ENCODE assay signal across 20 cellular contexts in the genomic region with DNA sequence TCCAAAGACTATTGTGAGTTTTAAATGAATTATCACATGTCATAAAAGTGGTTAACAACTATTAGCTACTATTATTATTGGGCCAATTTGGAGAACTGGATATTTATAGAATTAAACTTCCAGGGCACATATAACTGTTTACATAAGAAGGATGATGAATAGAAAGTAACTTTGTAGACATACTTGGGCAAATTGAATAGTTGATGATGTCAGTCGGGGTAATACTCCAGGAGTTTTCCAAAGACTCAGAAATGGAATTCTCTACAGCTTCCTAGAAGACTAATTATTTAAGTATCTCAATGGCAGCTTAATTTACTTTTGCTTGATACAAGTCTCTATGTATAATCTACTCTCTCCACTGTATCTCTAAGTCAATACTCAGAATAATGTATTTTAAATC.
"Had no signal": no experiment of that assay in that cellular context is flagged by ENCODE, and none has a peak within 500 bp of the region (broad histone marks: within the 10 kb centered on the region; RNA-seq: fewer than 3 reads in every experiment).

No MANE protein-coding gene starts in this region.

- H3K79me2 ChIP-seq: parathyroid adenoma had no signal

- H3K36me3 ChIP-seq: lower lobe of right lung, neutrophil, sigmoid colon, spleen, thoracic aorta, transverse colon, upper lobe of right lung, uterus had no signal

- H3K27ac ChIP-seq: lower lobe of right lung, neutrophil, parathyroid adenoma, sigmoid colon, spleen, thoracic aorta, upper lobe of right lung, uterus had no signal

- H3K27me3 ChIP-seq: neutrophil, sigmoid colon, spleen, transverse colon, upper lobe of right lung, uterus had no signal

- H2AFZ ChIP-seq: parathyroid adenoma had no signal

- DNase-seq: cerebellar nuclear complex; cortex of kidney; effector memory CD8-positive, alpha-beta T cell; head of caudate nucleus; left ventricle myocardium superior; lower lobe of right lung; right cardiac atrium; sigmoid colon; spleen; stimulated activated CD4-positive, alpha-beta T cell treated with anti-CD3 and anti-CD28 coated beads, Interleukin-4, amount 100 ng/mL, for 4 hours; stimulated activated naive CD8-positive, alpha-beta T cell treated with anti-CD3 and anti-CD28 coated beads, Interleukin-15, Interleukin-2, amounts not matched to agents 100 U/mL and 50 U/mL, for 24 hours; substantia nigra; transverse colon; upper lobe of right lung; uterus had no signal

- H3K9ac ChIP-seq: parathyroid adenoma had no signal

- H3K4me3 ChIP-seq: lower lobe of right lung, sigmoid colon, spleen, thoracic aorta, transverse colon, upper lobe of right lung, uterus had no signal

- ATAC-seq: effector memory CD8-positive, alpha-beta T cell; left ventricle myocardium superior; lower lobe of right lung; natural killer cell treated with Interleukin-12 subunit alpha and Interleukin-12 subunit beta and Interleukin-15 and Interleukin-18, amount 100 ng/mL, for 72 hours; right cardiac atrium; stimulated activated memory B cell treated with anti-CD40 and anti-IgM and Interleukin-4, amounts not matched to agents 10 μg/mL and 1 μg/mL and 100 μg/mL, for 72 hours; stimulated activated naive CD8-positive, alpha-beta T cell treated with anti-CD3 and anti-CD28 coated beads, Interleukin-15, Interleukin-2, amounts not matched to agents 100 U/mL and 50 U/mL, for 24 hours; upper lobe of right lung had no signal

- H3K9me3 ChIP-seq: lower lobe of right lung, neutrophil, sigmoid colon, spleen, thoracic aorta, transverse colon, upper lobe of right lung, uterus had no signal

- H3K4me1 ChIP-seq: upper lobe of right lung, uterus had no signal
